Comparison of ENCODE assay signal across 9 cellular contexts in genomic region chr4:110087116-110087708, GRCh38.
DNase-seq lines count a peak whose midpoint lies in the region; ATAC-seq and TF ChIP-seq lines count a peak whose summit lies in the region.
"Had no signal": no experiment of that assay in that cellular context is flagged by ENCODE, and none has a peak within 500 bp of the region (broad histone marks: within the 10 kb centered on the region; RNA-seq: fewer than 3 reads in every experiment).

No MANE protein-coding gene starts in this region.

- H3K27me3 ChIP-seq in brain microvascular endothelial cell (replicated peaks), result no peaks in the 10 kb centered on the region
- H3K27me3 ChIP-seq: BE2C had no signal

- in situ Hi-C loops in brain microvascular endothelial cell (cut with HindIII; ENCODE audit: low pct_ligation_motif_present, low sequenced_read_pairs), result no loop called here

- CTCF ChIA-PET in activated CD4-positive, alpha-beta T cell treated with anti-CD3 and anti-CD28 coated beads for 36 hours (lab: Charles Lee), result interaction anchor here (0.6 to 1.4 kb wide), 4 partner anchors 28 to 357 kb away, joined by 3 read pairs; partner anchors contain the start of gene PLA2G12A

- no peaks in the 10 kb centered on the region for H3K36me3 ChIP-seq in brain microvascular endothelial cell (replicated peaks)
- H3K36me3 ChIP-seq: BE2C had no signal

- peak overlapping the region; percentile 96 for H3K27ac Mint-ChIP-seq in activated CD4-positive, alpha-beta T cell treated with anti-CD3 and anti-CD28 coated beads for 36 hours

- intact Hi-C loops in activated CD4-positive, alpha-beta T cell treated with anti-CD3 and anti-CD28 coated beads for 36 hours (cut with DNase I, micrococcal nuclease), result loop anchor here (2.0 to 5.0 kb wide), 5 partner anchors 26 to 655 kb away; partner anchors contain the start of genes GAR1 (in 1 of the 2) and SEC24B (in 1 of the 2)

- ATAC-seq in activated CD4-positive, alpha-beta T cell treated with anti-CD3 and anti-CD28 coated beads for 36 hours, result peak; percentile 40
- ATAC-seq in GM18505 (IDR thresholded peaks at IDR 0.05; ENCODE audit: unreplicated experiment), result no peak
- no peak for ATAC-seq in HG02885 (IDR thresholded peaks at IDR 0.05; ENCODE audit: poor library complexity, unreplicated experiment)

- H3K4me3 Mint-ChIP-seq in activated CD4-positive, alpha-beta T cell treated with anti-CD3 and anti-CD28 coated beads for 36 hours, result no peak overlapping the region

- no peak for TF ChIP-seq POLR2A in GM18505 (IDR thresholded peaks at IDR 0.05; ENCODE audit: borderline replicate concordance, extremely low read depth, insufficient read depth, insufficient read length)

- POLR2A ChIA-PET in activated CD4-positive, alpha-beta T cell treated with anti-CD3 and anti-CD28 coated beads for 36 hours (lab: Charles Lee), result interaction anchor here (0.6 to 1.3 kb wide), 4 partner anchors 9 to 78 kb away, joined by 3 to 4 read pairs (median 3); no protein-coding TSS in a partner anchor

- H3K9me3 Mint-ChIP-seq in activated CD4-positive, alpha-beta T cell treated with anti-CD3 and anti-CD28 coated beads for 36 hours (ENCODE audit: low read depth), result peaks cover 2% of the 10 kb centered on the region

- H3K4me1 Mint-ChIP-seq in activated CD4-positive, alpha-beta T cell treated with anti-CD3 and anti-CD28 coated beads for 36 hours, result peaks cover 68% of the 10 kb centered on the region

- H3K27ac ChIP-seq in brain microvascular endothelial cell, result no peak overlapping the region

- H3K4me3 ChIP-seq in brain microvascular endothelial cell (ENCODE audit: low read depth, low read length), result no peak overlapping the region

- TF ChIP-seq CTCF in brain microvascular endothelial cell (IDR thresholded peaks at IDR 0.05; ENCODE audit: low read depth, low read length, missing control alignments), result no peak

- H3K27me3 Mint-ChIP-seq in activated CD4-positive, alpha-beta T cell treated with anti-CD3 and anti-CD28 coated beads for 36 hours, result no peaks in the 10 kb centered on the region

- peak; percentile 12 for DNase-seq in activated CD4-positive, alpha-beta T cell treated with anti-CD3 and anti-CD28 coated beads for 36 hours
- DNase-seq in activated CD4-positive, alpha-beta T cell treated with anti-CD3 and anti-CD28 coated beads, Interleukin-2, amount 50 U/mL, for 1 hour, result no peak
- peak; percentile 46 for DNase-seq in NCI-H1694 treated with DMSO at 0.1 percent for 48 hours (lab: John Stamatoyannopoulos, UW)
- DNase-seq in brain microvascular endothelial cell, result peak; percentile 30
- DNase-seq in pons (ENCODE audit: low spot score), result peak; percentile 88
- no peak for DNase-seq in NCI-H128 (lab: John Stamatoyannopoulos, UW; ENCODE audit: unreplicated experiment)
- DNase-seq: BE2C had no signal

- H3K36me3 Mint-ChIP-seq in activated CD4-positive, alpha-beta T cell treated with anti-CD3 and anti-CD28 coated beads for 36 hours (ENCODE audit: low read depth), result peaks cover 12% of the 10 kb centered on the region

Comparison
In these comparisons a context has a peak if more than half of its experiments do, and no peak if none do; other contexts are left out.
1. DNase-seq: peak in activated CD4-positive, alpha-beta T cell treated with anti-CD3 and anti-CD28 coated beads for 36 hours (single experiment), NCI-H1694 treated with DMSO at 0.1 percent for 48 hours (single experiment), brain microvascular endothelial cell (single experiment) and pons (single experiment); none in activated CD4-positive, alpha-beta T cell treated with anti-CD3 and anti-CD28 coated beads, Interleukin-2, amount 50 U/mL, for 1 hour (single experiment) and NCI-H128 (single experiment).